In genomic region chr6:111530218-111530617, GRCh38 we compare ENCODE assay signal across 1 cellular context.
TF ChIP-seq lines count a peak whose summit lies in the region.

No MANE protein-coding gene starts in this region.

TF ChIP-seq in K562, 482 proteins besides CTCF, POLR2A, EP300 and RAD21 (continued from another document):
- TF ChIP-seq, protein P1, sequence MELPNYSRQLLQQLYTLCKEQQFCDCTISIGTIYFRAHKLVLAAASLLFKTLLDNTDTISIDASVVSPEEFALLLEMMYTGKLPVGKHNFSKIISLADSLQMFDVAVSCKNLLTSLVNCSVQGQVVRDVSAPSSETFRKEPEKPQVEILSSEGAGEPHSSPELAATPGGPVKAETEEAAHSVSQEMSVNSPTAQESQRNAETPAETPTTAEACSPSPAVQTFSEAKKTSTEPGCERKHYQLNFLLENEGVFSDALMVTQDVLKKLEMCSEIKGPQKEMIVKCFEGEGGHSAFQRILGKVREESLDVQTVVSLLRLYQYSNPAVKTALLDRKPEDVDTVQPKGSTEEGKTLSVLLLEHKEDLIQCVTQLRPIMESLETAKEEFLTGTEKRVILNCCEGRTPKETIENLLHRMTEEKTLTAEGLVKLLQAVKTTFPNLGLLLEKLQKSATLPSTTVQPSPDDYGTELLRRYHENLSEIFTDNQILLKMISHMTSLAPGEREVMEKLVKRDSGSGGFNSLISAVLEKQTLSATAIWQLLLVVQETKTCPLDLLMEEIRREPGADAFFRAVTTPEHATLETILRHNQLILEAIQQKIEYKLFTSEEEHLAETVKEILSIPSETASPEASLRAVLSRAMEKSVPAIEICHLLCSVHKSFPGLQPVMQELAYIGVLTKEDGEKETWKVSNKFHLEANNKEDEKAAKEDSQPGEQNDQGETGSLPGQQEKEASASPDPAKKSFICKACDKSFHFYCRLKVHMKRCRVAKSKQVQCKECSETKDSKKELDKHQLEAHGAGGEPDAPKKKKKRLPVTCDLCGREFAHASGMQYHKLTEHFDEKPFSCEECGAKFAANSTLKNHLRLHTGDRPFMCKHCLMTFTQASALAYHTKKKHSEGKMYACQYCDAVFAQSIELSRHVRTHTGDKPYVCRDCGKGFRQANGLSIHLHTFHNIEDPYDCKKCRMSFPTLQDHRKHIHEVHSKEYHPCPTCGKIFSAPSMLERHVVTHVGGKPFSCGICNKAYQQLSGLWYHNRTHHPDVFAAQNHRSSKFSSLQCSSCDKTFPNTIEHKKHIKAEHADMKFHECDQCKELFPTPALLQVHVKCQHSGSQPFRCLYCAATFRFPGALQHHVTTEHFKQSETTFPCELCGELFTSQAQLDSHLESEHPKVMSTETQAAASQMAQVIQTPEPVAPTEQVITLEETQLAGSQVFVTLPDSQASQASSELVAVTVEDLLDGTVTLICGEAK (IDR thresholded peaks at IDR 0.05): 0 out of 2 replicates have a peak, but pooled peaks have one; percentile 42
- TF ChIP-seq, protein P1 (CRISPR knock-in tag; IDR thresholded peaks at IDR 0.05): no peak
- TF ChIP-seq PHF20 (IDR thresholded peaks at IDR 0.05; ENCODE audit: partially characterized antibody) (no peak), TARDBP (IDR thresholded peaks at IDR 0.05) (no peak), ZNF316 (IDR thresholded peaks at IDR 0.05) (peak; percentile 25; the same call in 1 of the 2 replicates), CREM (IDR thresholded peaks at IDR 0.05; ENCODE audit: low read depth) (no peak)
TF ChIP-seq in K562: peak in this region for 3.
